In genomic region chr1:184792450-184792969, GRCh38 we compare ENCODE assay signal across 1 cellular context.
TF ChIP-seq lines count a peak whose summit lies in the region.

No MANE protein-coding gene starts in this region.

TF ChIP-seq in HepG2, 621 proteins besides CTCF, POLR2A, EP300 and RAD21 (continued from another document and continues in another):
- TF ChIP-seq ZNF687 (CRISPR knock-in tag; IDR thresholded peaks at IDR 0.05) (peak; percentile 46), SUZ12 (IDR thresholded peaks at IDR 0.05; ENCODE audit: low read depth, low read length) (no peak), TFDP2 (CRISPR knock-in tag; IDR thresholded peaks at IDR 0.05) (no peak), ARID4A (CRISPR knock-in tag; IDR thresholded peaks at IDR 0.05; ENCODE audit: borderline replicate concordance) (peak; percentile 23; the same call in 1 of the 2 replicates), HNRNPUL1 (IDR thresholded peaks at IDR 0.05; ENCODE audit: low read depth, low read length) (no peak), ZNF558 (CRISPR knock-in tag; IDR thresholded peaks at IDR 0.05; ENCODE audit: borderline replicate concordance) (no peak), SNAPC4 (CRISPR knock-in tag; IDR thresholded peaks at IDR 0.05) (no peak), ZBTB3 (CRISPR knock-in tag; IDR thresholded peaks at IDR 0.05; ENCODE audit: borderline replicate concordance, low read depth) (no peak), ZSCAN29 (CRISPR knock-in tag; conservative IDR thresholded peaks at IDR 0.05) (no peak), ZFP1 (CRISPR knock-in tag; IDR thresholded peaks at IDR 0.05) (no peak), ZNF34 (CRISPR knock-in tag; IDR thresholded peaks at IDR 0.05; ENCODE audit: borderline replicate concordance) (no peak), RORA (CRISPR knock-in tag; IDR thresholded peaks at IDR 0.05) (no peak), TEF (CRISPR knock-in tag; IDR thresholded peaks at IDR 0.05) (no peak), KDM3A (CRISPR knock-in tag; IDR thresholded peaks at IDR 0.05; ENCODE audit: low read depth) (no peak), ZNF362 (CRISPR knock-in tag; IDR thresholded peaks at IDR 0.05; ENCODE audit: borderline replicate concordance) (no peak), E2F5 (CRISPR knock-in tag; conservative IDR thresholded peaks at IDR 0.05) (no peak), ZNF773 (CRISPR knock-in tag; IDR thresholded peaks at IDR 0.05; ENCODE audit: borderline replicate concordance) (no peak), ZNF883 (CRISPR knock-in tag; IDR thresholded peaks at IDR 0.05; ENCODE audit: not compliant biosample characterization) (no peak), ZNF776 (CRISPR knock-in tag; IDR thresholded peaks at IDR 0.05) (no peak), SYNCRIP (IDR thresholded peaks at IDR 0.05; ENCODE audit: insufficient read depth, low read depth, low read length) (no peak), CEBPB (IDR thresholded peaks at IDR 0.05; ENCODE audit: borderline replicate concordance, low read depth, low read length) (no peak), KLF11 (CRISPR knock-in tag; IDR thresholded peaks at IDR 0.05) (no peak), RERE (CRISPR knock-in tag; IDR thresholded peaks at IDR 0.05; ENCODE audit: low read depth) (no peak), HHEX (CRISPR knock-in tag; IDR thresholded peaks at IDR 0.05) (no peak), ZIK1 (CRISPR knock-in tag; IDR thresholded peaks at IDR 0.05; ENCODE audit: borderline replicate concordance, low read depth) (no peak), POGK (CRISPR knock-in tag; conservative IDR thresholded peaks at IDR 0.05) (no peak), MAFK (conservative IDR thresholded peaks at IDR 0.05 in 1 of 2, IDR thresholded peaks at IDR 0.05 in 1 of 2; ENCODE audit: low read length in 2 of 2) (no peak), ZFP37 (CRISPR knock-in tag; IDR thresholded peaks at IDR 0.05; ENCODE audit: borderline replicate concordance) (no peak), ZNF562 (CRISPR knock-in tag; IDR thresholded peaks at IDR 0.05; ENCODE audit: borderline replicate concordance) (no peak), CCDC6 (CRISPR knock-in tag; IDR thresholded peaks at IDR 0.05) (no peak)
